2 cellular contexts compared by ENCODE assay signal in genomic region chr1:246078888-246079252, GRCh38.
A peak's percentile ranks its signal among the peaks of the same experiment; 100 is the strongest.
TF ChIP-seq lines count a peak whose summit lies in the region.

No MANE protein-coding gene starts in this region.

TF ChIP-seq in HepG2, 621 proteins besides CTCF, POLR2A, EP300 and RAD21:
- TF ChIP-seq, protein P1, sequence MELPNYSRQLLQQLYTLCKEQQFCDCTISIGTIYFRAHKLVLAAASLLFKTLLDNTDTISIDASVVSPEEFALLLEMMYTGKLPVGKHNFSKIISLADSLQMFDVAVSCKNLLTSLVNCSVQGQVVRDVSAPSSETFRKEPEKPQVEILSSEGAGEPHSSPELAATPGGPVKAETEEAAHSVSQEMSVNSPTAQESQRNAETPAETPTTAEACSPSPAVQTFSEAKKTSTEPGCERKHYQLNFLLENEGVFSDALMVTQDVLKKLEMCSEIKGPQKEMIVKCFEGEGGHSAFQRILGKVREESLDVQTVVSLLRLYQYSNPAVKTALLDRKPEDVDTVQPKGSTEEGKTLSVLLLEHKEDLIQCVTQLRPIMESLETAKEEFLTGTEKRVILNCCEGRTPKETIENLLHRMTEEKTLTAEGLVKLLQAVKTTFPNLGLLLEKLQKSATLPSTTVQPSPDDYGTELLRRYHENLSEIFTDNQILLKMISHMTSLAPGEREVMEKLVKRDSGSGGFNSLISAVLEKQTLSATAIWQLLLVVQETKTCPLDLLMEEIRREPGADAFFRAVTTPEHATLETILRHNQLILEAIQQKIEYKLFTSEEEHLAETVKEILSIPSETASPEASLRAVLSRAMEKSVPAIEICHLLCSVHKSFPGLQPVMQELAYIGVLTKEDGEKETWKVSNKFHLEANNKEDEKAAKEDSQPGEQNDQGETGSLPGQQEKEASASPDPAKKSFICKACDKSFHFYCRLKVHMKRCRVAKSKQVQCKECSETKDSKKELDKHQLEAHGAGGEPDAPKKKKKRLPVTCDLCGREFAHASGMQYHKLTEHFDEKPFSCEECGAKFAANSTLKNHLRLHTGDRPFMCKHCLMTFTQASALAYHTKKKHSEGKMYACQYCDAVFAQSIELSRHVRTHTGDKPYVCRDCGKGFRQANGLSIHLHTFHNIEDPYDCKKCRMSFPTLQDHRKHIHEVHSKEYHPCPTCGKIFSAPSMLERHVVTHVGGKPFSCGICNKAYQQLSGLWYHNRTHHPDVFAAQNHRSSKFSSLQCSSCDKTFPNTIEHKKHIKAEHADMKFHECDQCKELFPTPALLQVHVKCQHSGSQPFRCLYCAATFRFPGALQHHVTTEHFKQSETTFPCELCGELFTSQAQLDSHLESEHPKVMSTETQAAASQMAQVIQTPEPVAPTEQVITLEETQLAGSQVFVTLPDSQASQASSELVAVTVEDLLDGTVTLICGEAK (IDR thresholded peaks at IDR 0.05) = peak; percentile 32; the same call in 1 of the 2 replicates
- TF ChIP-seq, protein P1 (CRISPR knock-in tag; IDR thresholded peaks at IDR 0.05) = no peak; the same call in 1 of the 2 replicates
- no peak for TF ChIP-seq MED8 (CRISPR knock-in tag; IDR thresholded peaks at IDR 0.05; ENCODE audit: insufficient replicate concordance)
- no peak for TF ChIP-seq SOX6 (IDR thresholded peaks at IDR 0.05)
- no peak for TF ChIP-seq SOX6 (CRISPR knock-in tag; IDR thresholded peaks at IDR 0.05)

TF ChIP-seq in K562, 482 proteins besides CTCF, POLR2A, EP300 and RAD21 (continued from another document):
- TF ChIP-seq PBX2 (CRISPR knock-in tag; IDR thresholded peaks at IDR 0.05; ENCODE audit: low read depth) (no peak), PBX2 (tag; conservative IDR thresholded peaks at IDR 0.05; ENCODE audit: low read depth) (0 out of 2 replicates have a peak, but pooled peaks have one; percentile 0), ZNF384 (IDR thresholded peaks at IDR 0.05; ENCODE audit: low read depth, low read length) (peak; percentile 59), MTA3 (IDR thresholded peaks at IDR 0.05; ENCODE audit: borderline replicate concordance) (no peak), GTF3C2 (IDR thresholded peaks at IDR 0.05; ENCODE audit: borderline replicate concordance, extremely low read depth, insufficient read length) (no peak), ZBTB11 (CRISPR knock-in tag; IDR thresholded peaks at IDR 0.05) (0 out of 6 replicates have a peak, but pooled peaks of 1 of the 3 experiments have one; percentile 15), MEIS2 (IDR thresholded peaks at IDR 0.05; ENCODE audit: partially characterized antibody) (no peak)
- TF ChIP-seq, protein P2, sequence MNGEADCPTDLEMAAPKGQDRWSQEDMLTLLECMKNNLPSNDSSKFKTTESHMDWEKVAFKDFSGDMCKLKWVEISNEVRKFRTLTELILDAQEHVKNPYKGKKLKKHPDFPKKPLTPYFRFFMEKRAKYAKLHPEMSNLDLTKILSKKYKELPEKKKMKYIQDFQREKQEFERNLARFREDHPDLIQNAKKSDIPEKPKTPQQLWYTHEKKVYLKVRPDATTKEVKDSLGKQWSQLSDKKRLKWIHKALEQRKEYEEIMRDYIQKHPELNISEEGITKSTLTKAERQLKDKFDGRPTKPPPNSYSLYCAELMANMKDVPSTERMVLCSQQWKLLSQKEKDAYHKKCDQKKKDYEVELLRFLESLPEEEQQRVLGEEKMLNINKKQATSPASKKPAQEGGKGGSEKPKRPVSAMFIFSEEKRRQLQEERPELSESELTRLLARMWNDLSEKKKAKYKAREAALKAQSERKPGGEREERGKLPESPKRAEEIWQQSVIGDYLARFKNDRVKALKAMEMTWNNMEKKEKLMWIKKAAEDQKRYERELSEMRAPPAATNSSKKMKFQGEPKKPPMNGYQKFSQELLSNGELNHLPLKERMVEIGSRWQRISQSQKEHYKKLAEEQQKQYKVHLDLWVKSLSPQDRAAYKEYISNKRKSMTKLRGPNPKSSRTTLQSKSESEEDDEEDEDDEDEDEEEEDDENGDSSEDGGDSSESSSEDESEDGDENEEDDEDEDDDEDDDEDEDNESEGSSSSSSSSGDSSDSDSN (IDR thresholded peaks at IDR 0.05; ENCODE audit: borderline replicate concordance in 1 of 2, low read depth in 2 of 2, low read length in 2 of 2) = no peak
- TF ChIP-seq, protein P1 (IDR thresholded peaks at IDR 0.05) = peak; percentile 88
- TF ChIP-seq, protein P1 (CRISPR knock-in tag; IDR thresholded peaks at IDR 0.05) = peak; percentile 90
